In genomic region chr20:22312744-22313346, GRCh38 we compare ENCODE assay signal across 7 cellular contexts.
DNase-seq lines count a peak whose midpoint lies in the region; ATAC-seq, FAIRE-seq and TF ChIP-seq lines count a peak whose summit lies in the region.

No MANE protein-coding gene starts in this region.

- TF ChIP-seq EP300 in K562 (IDR thresholded peaks at IDR 0.05; ENCODE audit: low read length), result no peak

- no TSS peak for BruUV-seq in K562 (replicated peaks; lab: Mats Ljungman, UMichigan)

- TF ChIP-seq CTCF in LNCAP (IDR thresholded peaks at IDR 0.05) (peak; percentile 72), K562 (IDR thresholded peaks at IDR 0.05 in 2 of 3, conservative IDR thresholded peaks at IDR 0.05 in 1 of 3; ENCODE audit: insufficient read depth in 2 of 3, low read depth in 1 of 3, low read length in 3 of 3) (peak; percentile 39 to 65 (median 46); a peak in 4 of 6 replicates), lung (IDR thresholded peaks at IDR 0.05; ENCODE audit: control extremely low read depth, extremely low read depth) (peak; percentile 34)

- no peaks in the 10 kb centered on the region for H4K20me1 ChIP-seq in K562 (replicated peaks; ENCODE audit: control insufficient read depth, insufficient read depth, low read length)

- H3K9me3 ChIP-seq in K562 (replicated peaks; ENCODE audit: control insufficient read depth, insufficient read depth, low read depth, low read length) (no peaks in the 10 kb centered on the region), lung (ENCODE audit: control insufficient read depth in 2 of 2, insufficient read depth in 1 of 2, low read length in 1 of 2) (peaks cover 0 to 2% of the 10 kb centered on the region in 2 donors)

- POLR2A ChIA-PET in K562 (lab: Yijun Ruan, JAX), result no interaction called here

- in situ Hi-C loops in G401 (cut with HindIII; ENCODE audit: low sequenced_read_pairs), result no loop called here
- in situ Hi-C loops in K562 (cut with MboI), result no loop called here

- CTCF ChIA-PET in K562 (lab: Yijun Ruan, JAX; ENCODE audit: low intra/inter-chr PET ratio), result interaction anchor here (0.6 to 0.7 kb wide), 2 partner anchors 17 to 508 kb away, joined by 3 to 4 read pairs; no protein-coding TSS in a partner anchor

- DNase-seq in G401 (ENCODE audit: low spot score) (peak; percentile 25), K562 (ENCODE audit: extremely low read depth in 1 of 4, low spot score in 3 of 4) (peak; percentile 14 to 32 (median 17)), lung (ENCODE audit: low spot score) (no peak), DMS79 treated with DMSO at 0.1 percent for 48 hours (lab: John Stamatoyannopoulos, UW) (no peak), GM12891 (ENCODE audit: insufficient read length, low spot score) (no peak)
- no peak for DNase-seq in activated CD4-positive, alpha-beta T cell treated with anti-CD3 and anti-CD28 coated beads for 1 hour

- H3K27me3 ChIP-seq in K562 (ENCODE audit: control insufficient read depth in 2 of 2, insufficient read depth in 2 of 2, low read length in 2 of 2) (no peaks in the 10 kb centered on the region), lung (ENCODE audit: control insufficient read depth, insufficient read depth) (peaks cover 3% of the 10 kb centered on the region)

- H2AFZ ChIP-seq in K562 (ENCODE audit: low read depth, low read length), result no peak overlapping the region

- H3K27ac ChIP-seq in K562 (ENCODE audit: extremely low read depth, low read depth, low read length), result no peak overlapping the region
- H3K27ac ChIP-seq in lung (ENCODE audit: low read depth in 1 of 2, low read length in 1 of 2), result no peak overlapping the region

- H3K9ac ChIP-seq in K562 (ENCODE audit: insufficient read depth in 1 of 2, low read depth in 2 of 2, low read length in 2 of 2), result no peak overlapping the region

- no peaks in the 10 kb centered on the region for H3K9me1 ChIP-seq in K562 (ENCODE audit: control insufficient read depth, insufficient read depth, low read length)

- 0% methylated on average over 6 of the region's 6 CpGs for WGBS in K562 (ENCODE audit: insufficient coverage, low coverage, missing lambda C conversion rate)
- WGBS in lung, 2 donors, result 3 to 4% methylated on average over 6 of the region's 6 CpGs

- no peak overlapping the region for H3K4me2 ChIP-seq in K562 (ENCODE audit: insufficient read depth, low read length)

- H3K4me1 ChIP-seq in K562 (replicated peaks in 1 of 2; ENCODE audit: control insufficient read depth in 2 of 2, insufficient read depth in 2 of 2, low read length in 2 of 2) (no peaks in the 10 kb centered on the region), lung (ENCODE audit: control insufficient read depth in 2 of 2, insufficient read depth in 2 of 2, low read length in 2 of 2) (no peaks in the 10 kb centered on the region)

- FAIRE-seq in K562 (lab: Jason Lieb, UNC), result peak; percentile 44
- FAIRE-seq in GM12891 (lab: Jason Lieb, UNC), result no peak

- intact Hi-C loops in K562 (cut with micrococcal nuclease), result loop anchor here (5.0 kb wide), 1 partner anchor 506 kb away; no protein-coding TSS in a partner anchor

- H3K36me3 ChIP-seq in K562 (ENCODE audit: control insufficient read depth, insufficient read depth, low read length), result no peaks in the 10 kb centered on the region
- no peaks in the 10 kb centered on the region for H3K36me3 ChIP-seq in lung (ENCODE audit: control insufficient read depth in 2 of 2, insufficient read depth in 2 of 2, low read length in 2 of 2)

- no peak overlapping the region for H3K4me3 ChIP-seq in K562
- H3K4me3 ChIP-seq in lung, result no peak overlapping the region

- peak; percentile 26 to 44; a peak in 2 of 4 replicates for TF ChIP-seq RAD21 in K562 (CRISPR knock-in tag; conservative IDR thresholded peaks at IDR 0.05 in 1 of 2, IDR thresholded peaks at IDR 0.05 in 1 of 2)

- TF ChIP-seq POLR2A in K562 (conservative IDR thresholded peaks at IDR 0.05) (no peak), GM12891 (IDR thresholded peaks at IDR 0.05; ENCODE audit: low read depth, low read length) (no peak)

- H3K79me2 ChIP-seq in K562 (ENCODE audit: control insufficient read depth, insufficient read depth, low read length), result no peaks in the 10 kb centered on the region

- no peak for ATAC-seq in K562
- ATAC-seq in lung (ENCODE audit: insufficient read depth, low FRiP score), result no peak

TF ChIP-seq in K562, 482 proteins besides CTCF, POLR2A, EP300 and RAD21:
- TF ChIP-seq ZNF445 (CRISPR knock-in tag; IDR thresholded peaks at IDR 0.05; ENCODE audit: low read depth), result no peak
- TF ChIP-seq MAFK (IDR thresholded peaks at IDR 0.05; ENCODE audit: low read length), result peak; percentile 31; the same call in 1 of the 2 replicates
- no peak for TF ChIP-seq IRF2 (CRISPR knock-in tag; IDR thresholded peaks at IDR 0.05)
- no peak for TF ChIP-seq SMAD1 (IDR thresholded peaks at IDR 0.05; ENCODE audit: low read depth, low read length, partially characterized antibody)
- peak; percentile 52 for TF ChIP-seq MAFG (tag; conservative IDR thresholded peaks at IDR 0.05)
- no peak for TF ChIP-seq CTCFL (IDR thresholded peaks at IDR 0.05; ENCODE audit: borderline replicate concordance, insufficient read depth, low read depth, low read length, poor library complexity, severe bottlenecking)
- peak; percentile 74 for TF ChIP-seq ZNF316 (IDR thresholded peaks at IDR 0.05)
- TF ChIP-seq C11orf30 (IDR thresholded peaks at IDR 0.05; ENCODE audit: low read depth), result 0 out of 2 replicates have a peak, but pooled peaks have one; percentile 27
- 0 out of 2 replicates have a peak, but pooled peaks have one; percentile 32 for TF ChIP-seq ZNF384 (IDR thresholded peaks at IDR 0.05; ENCODE audit: low read depth, low read length)

TF ChIP-seq in GM12891, 5 proteins besides CTCF, POLR2A, EP300 and RAD21:
- TF ChIP-seq SPI1 (IDR thresholded peaks at IDR 0.05; ENCODE audit: low read depth, low read length), result no peak
- TF ChIP-seq TAF1 (IDR thresholded peaks at IDR 0.05; ENCODE audit: low read depth, low read length), result no peak
- no peak for TF ChIP-seq POU2F2 (IDR thresholded peaks at IDR 0.05; ENCODE audit: low read depth, low read length)
- no peak for TF ChIP-seq PAX5 (IDR thresholded peaks at IDR 0.05; ENCODE audit: insufficient read depth, low read length, severe bottlenecking)
- no peak for TF ChIP-seq POLR2AphosphoS5 (IDR thresholded peaks at IDR 0.05; ENCODE audit: low read depth, low read length)
TF ChIP-seq in GM12891: peak in this region for 0.

Comparison
In these comparisons a context has a peak if more than half of its experiments do, and no peak if none do; other contexts are left out.
1. DNase-seq: peak in G401 (single experiment) and K562 (4 of 4); none in lung (single experiment), DMS79 treated with DMSO at 0.1 percent for 48 hours (single experiment), GM12891 (single experiment) and activated CD4-positive, alpha-beta T cell treated with anti-CD3 and anti-CD28 coated beads for 1 hour (single experiment).
2. Peak in every context shown above with its lines, with median percentiles within 50 percentile points of each other: CTCF ChIP-seq.